ENCODE assay signal across 1 cellular context in the genomic region with DNA sequence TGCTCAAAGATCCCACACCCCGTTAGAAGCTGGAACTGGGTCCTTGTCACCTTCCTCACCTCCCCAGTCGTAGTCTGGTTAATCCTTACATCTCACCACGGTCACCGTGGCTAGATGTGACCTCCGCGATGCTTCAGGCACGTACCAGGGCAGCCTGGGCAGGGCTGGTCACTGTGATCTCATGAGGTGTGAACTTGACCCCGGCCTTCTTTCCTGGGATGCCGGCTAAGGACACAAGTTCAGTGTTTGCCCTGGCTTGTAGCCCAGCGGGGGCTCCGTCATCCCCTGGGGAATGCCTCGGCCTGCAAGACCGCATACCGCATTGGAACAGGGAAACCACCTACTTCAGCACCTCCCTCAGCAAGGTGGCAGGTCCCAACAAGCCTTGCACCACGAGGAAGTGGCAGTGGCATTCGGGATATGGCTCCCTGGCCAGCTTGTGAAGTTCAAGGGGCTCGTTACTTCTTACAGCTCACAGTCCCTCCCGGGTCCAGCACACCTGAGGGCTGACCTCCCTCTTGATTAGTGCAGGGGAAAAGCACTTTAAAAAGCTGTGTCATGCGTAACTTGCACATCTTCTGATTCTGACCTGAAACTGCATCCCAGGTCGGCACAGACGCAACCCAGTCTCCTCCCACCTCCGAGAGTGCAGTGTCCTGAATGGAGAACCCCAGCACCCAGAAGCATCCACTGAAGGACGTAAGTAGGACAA.
TF ChIP-seq lines count a peak whose summit lies in the region.

No MANE protein-coding gene starts in this region.

TF ChIP-seq in HepG2, 621 proteins besides CTCF, POLR2A, EP300 and RAD21 (continued from another document and continues in another):
- TF ChIP-seq, protein P1, sequence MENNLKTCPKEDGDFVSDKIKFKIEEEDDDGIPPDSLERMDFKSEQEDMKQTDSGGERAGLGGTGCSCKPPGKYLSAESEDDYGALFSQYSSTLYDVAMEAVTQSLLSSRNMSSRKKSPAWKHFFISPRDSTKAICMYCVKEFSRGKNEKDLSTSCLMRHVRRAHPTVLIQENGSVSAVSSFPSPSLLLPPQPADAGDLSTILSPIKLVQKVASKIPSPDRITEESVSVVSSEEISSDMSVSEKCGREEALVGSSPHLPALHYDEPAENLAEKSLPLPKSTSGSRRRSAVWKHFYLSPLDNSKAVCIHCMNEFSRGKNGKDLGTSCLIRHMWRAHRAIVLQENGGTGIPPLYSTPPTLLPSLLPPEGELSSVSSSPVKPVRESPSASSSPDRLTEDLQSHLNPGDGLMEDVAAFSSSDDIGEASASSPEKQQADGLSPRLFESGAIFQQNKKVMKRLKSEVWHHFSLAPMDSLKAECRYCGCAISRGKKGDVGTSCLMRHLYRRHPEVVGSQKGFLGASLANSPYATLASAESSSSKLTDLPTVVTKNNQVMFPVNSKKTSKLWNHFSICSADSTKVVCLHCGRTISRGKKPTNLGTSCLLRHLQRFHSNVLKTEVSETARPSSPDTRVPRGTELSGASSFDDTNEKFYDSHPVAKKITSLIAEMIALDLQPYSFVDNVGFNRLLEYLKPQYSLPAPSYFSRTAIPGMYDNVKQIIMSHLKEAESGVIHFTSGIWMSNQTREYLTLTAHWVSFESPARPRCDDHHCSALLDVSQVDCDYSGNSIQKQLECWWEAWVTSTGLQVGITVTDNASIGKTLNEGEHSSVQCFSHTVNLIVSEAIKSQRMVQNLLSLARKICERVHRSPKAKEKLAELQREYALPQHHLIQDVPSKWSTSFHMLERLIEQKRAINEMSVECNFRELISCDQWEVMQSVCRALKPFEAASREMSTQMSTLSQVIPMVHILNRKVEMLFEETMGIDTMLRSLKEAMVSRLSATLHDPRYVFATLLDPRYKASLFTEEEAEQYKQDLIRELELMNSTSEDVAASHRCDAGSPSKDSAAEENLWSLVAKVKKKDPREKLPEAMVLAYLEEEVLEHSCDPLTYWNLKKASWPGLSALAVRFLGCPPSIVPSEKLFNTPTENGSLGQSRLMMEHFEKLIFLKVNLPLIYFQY (CRISPR knock-in tag; IDR thresholded peaks at IDR 0.05; ENCODE audit: borderline replicate concordance): 0 out of 2 replicates have a peak, but pooled peaks have one; percentile 15
- TF ChIP-seq KLF9 (CRISPR knock-in tag; IDR thresholded peaks at IDR 0.05; ENCODE audit: low read depth): no peak
- no peak for TF ChIP-seq ZNF563 (CRISPR knock-in tag; IDR thresholded peaks at IDR 0.05)
- peak; percentile 100 for TF ChIP-seq RARA (CRISPR knock-in tag; IDR thresholded peaks at IDR 0.05)
- TF ChIP-seq NCOA1 (CRISPR knock-in tag; IDR thresholded peaks at IDR 0.05): 0 out of 2 replicates have a peak, but pooled peaks have one; percentile 44
- TF ChIP-seq ZNF343 (CRISPR knock-in tag; IDR thresholded peaks at IDR 0.05): no peak
- TF ChIP-seq ZNF136 (CRISPR knock-in tag; IDR thresholded peaks at IDR 0.05; ENCODE audit: low read depth): no peak
- no peak for TF ChIP-seq CCAR2 (optimal IDR thresholded peaks at IDR 0.05; ENCODE audit: low read depth, low read length)
- TF ChIP-seq TSC22D2 (CRISPR knock-in tag; IDR thresholded peaks at IDR 0.05; ENCODE audit: borderline replicate concordance): no peak; the same call in 1 of the 2 replicates
- TF ChIP-seq, protein P2, sequence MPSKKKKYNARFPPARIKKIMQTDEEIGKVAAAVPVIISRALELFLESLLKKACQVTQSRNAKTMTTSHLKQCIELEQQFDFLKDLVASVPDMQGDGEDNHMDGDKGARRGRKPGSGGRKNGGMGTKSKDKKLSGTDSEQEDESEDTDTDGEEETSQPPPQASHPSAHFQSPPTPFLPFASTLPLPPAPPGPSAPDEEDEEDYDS (CRISPR knock-in tag; IDR thresholded peaks at IDR 0.05): no peak
- no peak; the same call in 1 of the 2 replicates for TF ChIP-seq ZSCAN9 (CRISPR knock-in tag; IDR thresholded peaks at IDR 0.05; ENCODE audit: borderline replicate concordance)
- TF ChIP-seq HNF4G (IDR thresholded peaks at IDR 0.05; ENCODE audit: borderline replicate concordance, low read depth, low read length): no peak
- TF ChIP-seq HNF4G (CRISPR knock-in tag; IDR thresholded peaks at IDR 0.05; ENCODE audit: borderline replicate concordance, low read depth): no peak; the same call in 1 of the 2 replicates
- TF ChIP-seq NFRKB (IDR thresholded peaks at IDR 0.05): no peak
- TF ChIP-seq ZNF232 (CRISPR knock-in tag; IDR thresholded peaks at IDR 0.05; ENCODE audit: borderline replicate concordance): peak; percentile 37; the same call in 1 of the 2 replicates
- peak; percentile 67 for TF ChIP-seq ZBTB7A (CRISPR knock-in tag; IDR thresholded peaks at IDR 0.05)
- no peak for TF ChIP-seq REL (CRISPR knock-in tag; conservative IDR thresholded peaks at IDR 0.05)
- peak; percentile 92 for TF ChIP-seq AKAP8 (CRISPR knock-in tag; IDR thresholded peaks at IDR 0.05)
- TF ChIP-seq ZFP62 (CRISPR knock-in tag; IDR thresholded peaks at IDR 0.05): no peak
- TF ChIP-seq SIN3A (IDR thresholded peaks at IDR 0.05; ENCODE audit: borderline replicate concordance, low read depth, low read length): peak; percentile 66; the same call in 1 of the 2 replicates
- peak; percentile 36; the same call in 1 of the 2 replicates for TF ChIP-seq MXD4 (CRISPR knock-in tag; IDR thresholded peaks at IDR 0.05)
- no peak for TF ChIP-seq ZNF781 (CRISPR knock-in tag; IDR thresholded peaks at IDR 0.05; ENCODE audit: borderline replicate concordance, not compliant biosample characterization)
- TF ChIP-seq TCF7 (IDR thresholded peaks at IDR 0.05; ENCODE audit: low read depth): peak; percentile 55; the same call in 1 of the 2 replicates
- TF ChIP-seq, protein P3, sequence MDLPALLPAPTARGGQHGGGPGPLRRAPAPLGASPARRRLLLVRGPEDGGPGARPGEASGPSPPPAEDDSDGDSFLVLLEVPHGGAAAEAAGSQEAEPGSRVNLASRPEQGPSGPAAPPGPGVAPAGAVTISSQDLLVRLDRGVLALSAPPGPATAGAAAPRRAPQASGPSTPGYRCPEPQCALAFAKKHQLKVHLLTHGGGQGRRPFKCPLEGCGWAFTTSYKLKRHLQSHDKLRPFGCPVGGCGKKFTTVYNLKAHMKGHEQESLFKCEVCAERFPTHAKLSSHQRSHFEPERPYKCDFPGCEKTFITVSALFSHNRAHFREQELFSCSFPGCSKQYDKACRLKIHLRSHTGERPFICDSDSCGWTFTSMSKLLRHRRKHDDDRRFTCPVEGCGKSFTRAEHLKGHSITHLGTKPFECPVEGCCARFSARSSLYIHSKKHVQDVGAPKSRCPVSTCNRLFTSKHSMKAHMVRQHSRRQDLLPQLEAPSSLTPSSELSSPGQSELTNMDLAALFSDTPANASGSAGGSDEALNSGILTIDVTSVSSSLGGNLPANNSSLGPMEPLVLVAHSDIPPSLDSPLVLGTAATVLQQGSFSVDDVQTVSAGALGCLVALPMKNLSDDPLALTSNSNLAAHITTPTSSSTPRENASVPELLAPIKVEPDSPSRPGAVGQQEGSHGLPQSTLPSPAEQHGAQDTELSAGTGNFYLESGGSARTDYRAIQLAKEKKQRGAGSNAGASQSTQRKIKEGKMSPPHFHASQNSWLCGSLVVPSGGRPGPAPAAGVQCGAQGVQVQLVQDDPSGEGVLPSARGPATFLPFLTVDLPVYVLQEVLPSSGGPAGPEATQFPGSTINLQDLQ (CRISPR knock-in tag; IDR thresholded peaks at IDR 0.05): peak; percentile 33; the same call in 1 of the 2 replicates
- no peak for TF ChIP-seq ZNF317 (CRISPR knock-in tag; IDR thresholded peaks at IDR 0.05)
- TF ChIP-seq HOXA9 (CRISPR knock-in tag; IDR thresholded peaks at IDR 0.05; ENCODE audit: borderline replicate concordance): no peak
- TF ChIP-seq NPAS2 (CRISPR knock-in tag; IDR thresholded peaks at IDR 0.05; ENCODE audit: borderline replicate concordance): no peak
- TF ChIP-seq NFYB (CRISPR knock-in tag; IDR thresholded peaks at IDR 0.05): no peak
- peak; percentile 34; the same call in 1 of the 2 replicates for TF ChIP-seq CEBPG (CRISPR knock-in tag; IDR thresholded peaks at IDR 0.05)
- no peak for TF ChIP-seq ZNF891 (CRISPR knock-in tag; IDR thresholded peaks at IDR 0.05)
- peak; percentile 75 for TF ChIP-seq CREM (IDR thresholded peaks at IDR 0.05)
- TF ChIP-seq CREM (CRISPR knock-in tag; IDR thresholded peaks at IDR 0.05): no peak
- TF ChIP-seq ZNF564 (CRISPR knock-in tag; IDR thresholded peaks at IDR 0.05): 0 out of 2 replicates have a peak, but pooled peaks have one; percentile 51
- no peak for TF ChIP-seq ZNF256 (CRISPR knock-in tag; conservative IDR thresholded peaks at IDR 0.05)
- TF ChIP-seq, protein P4, sequence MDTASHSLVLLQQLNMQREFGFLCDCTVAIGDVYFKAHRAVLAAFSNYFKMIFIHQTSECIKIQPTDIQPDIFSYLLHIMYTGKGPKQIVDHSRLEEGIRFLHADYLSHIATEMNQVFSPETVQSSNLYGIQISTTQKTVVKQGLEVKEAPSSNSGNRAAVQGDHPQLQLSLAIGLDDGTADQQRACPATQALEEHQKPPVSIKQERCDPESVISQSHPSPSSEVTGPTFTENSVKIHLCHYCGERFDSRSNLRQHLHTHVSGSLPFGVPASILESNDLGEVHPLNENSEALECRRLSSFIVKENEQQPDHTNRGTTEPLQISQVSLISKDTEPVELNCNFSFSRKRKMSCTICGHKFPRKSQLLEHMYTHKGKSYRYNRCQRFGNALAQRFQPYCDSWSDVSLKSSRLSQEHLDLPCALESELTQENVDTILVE (CRISPR knock-in tag; IDR thresholded peaks at IDR 0.05): no peak
- no peak for TF ChIP-seq MAZ (IDR thresholded peaks at IDR 0.05; ENCODE audit: borderline replicate concordance, low read depth, low read length)
- no peak for TF ChIP-seq MAZ (CRISPR knock-in tag; IDR thresholded peaks at IDR 0.05; ENCODE audit: low read depth)
- TF ChIP-seq, protein P5, sequence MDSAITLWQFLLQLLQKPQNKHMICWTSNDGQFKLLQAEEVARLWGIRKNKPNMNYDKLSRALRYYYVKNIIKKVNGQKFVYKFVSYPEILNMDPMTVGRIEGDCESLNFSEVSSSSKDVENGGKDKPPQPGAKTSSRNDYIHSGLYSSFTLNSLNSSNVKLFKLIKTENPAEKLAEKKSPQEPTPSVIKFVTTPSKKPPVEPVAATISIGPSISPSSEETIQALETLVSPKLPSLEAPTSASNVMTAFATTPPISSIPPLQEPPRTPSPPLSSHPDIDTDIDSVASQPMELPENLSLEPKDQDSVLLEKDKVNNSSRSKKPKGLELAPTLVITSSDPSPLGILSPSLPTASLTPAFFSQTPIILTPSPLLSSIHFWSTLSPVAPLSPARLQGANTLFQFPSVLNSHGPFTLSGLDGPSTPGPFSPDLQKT (CRISPR knock-in tag; IDR thresholded peaks at IDR 0.05; ENCODE audit: borderline replicate concordance): no peak
- TF ChIP-seq, protein P6, sequence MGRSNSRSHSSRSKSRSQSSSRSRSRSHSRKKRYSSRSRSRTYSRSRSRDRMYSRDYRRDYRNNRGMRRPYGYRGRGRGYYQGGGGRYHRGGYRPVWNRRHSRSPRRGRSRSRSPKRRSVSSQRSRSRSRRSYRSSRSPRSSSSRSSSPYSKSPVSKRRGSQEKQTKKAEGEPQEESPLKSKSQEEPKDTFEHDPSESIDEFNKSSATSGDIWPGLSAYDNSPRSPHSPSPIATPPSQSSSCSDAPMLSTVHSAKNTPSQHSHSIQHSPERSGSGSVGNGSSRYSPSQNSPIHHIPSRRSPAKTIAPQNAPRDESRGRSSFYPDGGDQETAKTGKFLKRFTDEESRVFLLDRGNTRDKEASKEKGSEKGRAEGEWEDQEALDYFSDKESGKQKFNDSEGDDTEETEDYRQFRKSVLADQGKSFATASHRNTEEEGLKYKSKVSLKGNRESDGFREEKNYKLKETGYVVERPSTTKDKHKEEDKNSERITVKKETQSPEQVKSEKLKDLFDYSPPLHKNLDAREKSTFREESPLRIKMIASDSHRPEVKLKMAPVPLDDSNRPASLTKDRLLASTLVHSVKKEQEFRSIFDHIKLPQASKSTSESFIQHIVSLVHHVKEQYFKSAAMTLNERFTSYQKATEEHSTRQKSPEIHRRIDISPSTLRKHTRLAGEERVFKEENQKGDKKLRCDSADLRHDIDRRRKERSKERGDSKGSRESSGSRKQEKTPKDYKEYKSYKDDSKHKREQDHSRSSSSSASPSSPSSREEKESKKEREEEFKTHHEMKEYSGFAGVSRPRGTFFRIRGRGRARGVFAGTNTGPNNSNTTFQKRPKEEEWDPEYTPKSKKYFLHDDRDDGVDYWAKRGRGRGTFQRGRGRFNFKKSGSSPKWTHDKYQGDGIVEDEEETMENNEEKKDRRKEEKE (IDR thresholded peaks at IDR 0.05): no peak
- TF ChIP-seq, protein P7, sequence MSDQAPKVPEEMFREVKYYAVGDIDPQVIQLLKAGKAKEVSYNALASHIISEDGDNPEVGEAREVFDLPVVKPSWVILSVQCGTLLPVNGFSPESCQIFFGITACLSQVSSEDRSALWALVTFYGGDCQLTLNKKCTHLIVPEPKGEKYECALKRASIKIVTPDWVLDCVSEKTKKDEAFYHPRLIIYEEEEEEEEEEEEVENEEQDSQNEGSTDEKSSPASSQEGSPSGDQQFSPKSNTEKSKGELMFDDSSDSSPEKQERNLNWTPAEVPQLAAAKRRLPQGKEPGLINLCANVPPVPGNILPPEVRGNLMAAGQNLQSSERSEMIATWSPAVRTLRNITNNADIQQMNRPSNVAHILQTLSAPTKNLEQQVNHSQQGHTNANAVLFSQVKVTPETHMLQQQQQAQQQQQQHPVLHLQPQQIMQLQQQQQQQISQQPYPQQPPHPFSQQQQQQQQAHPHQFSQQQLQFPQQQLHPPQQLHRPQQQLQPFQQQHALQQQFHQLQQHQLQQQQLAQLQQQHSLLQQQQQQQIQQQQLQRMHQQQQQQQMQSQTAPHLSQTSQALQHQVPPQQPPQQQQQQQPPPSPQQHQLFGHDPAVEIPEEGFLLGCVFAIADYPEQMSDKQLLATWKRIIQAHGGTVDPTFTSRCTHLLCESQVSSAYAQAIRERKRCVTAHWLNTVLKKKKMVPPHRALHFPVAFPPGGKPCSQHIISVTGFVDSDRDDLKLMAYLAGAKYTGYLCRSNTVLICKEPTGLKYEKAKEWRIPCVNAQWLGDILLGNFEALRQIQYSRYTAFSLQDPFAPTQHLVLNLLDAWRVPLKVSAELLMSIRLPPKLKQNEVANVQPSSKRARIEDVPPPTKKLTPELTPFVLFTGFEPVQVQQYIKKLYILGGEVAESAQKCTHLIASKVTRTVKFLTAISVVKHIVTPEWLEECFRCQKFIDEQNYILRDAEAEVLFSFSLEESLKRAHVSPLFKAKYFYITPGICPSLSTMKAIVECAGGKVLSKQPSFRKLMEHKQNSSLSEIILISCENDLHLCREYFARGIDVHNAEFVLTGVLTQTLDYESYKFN (CRISPR knock-in tag; conservative IDR thresholded peaks at IDR 0.05): peak; percentile 87
- TF ChIP-seq CBX1 (IDR thresholded peaks at IDR 0.05; ENCODE audit: low read depth): no peak
- no peak for TF ChIP-seq SATB2 (CRISPR knock-in tag; IDR thresholded peaks at IDR 0.05)
- TF ChIP-seq, protein P8, sequence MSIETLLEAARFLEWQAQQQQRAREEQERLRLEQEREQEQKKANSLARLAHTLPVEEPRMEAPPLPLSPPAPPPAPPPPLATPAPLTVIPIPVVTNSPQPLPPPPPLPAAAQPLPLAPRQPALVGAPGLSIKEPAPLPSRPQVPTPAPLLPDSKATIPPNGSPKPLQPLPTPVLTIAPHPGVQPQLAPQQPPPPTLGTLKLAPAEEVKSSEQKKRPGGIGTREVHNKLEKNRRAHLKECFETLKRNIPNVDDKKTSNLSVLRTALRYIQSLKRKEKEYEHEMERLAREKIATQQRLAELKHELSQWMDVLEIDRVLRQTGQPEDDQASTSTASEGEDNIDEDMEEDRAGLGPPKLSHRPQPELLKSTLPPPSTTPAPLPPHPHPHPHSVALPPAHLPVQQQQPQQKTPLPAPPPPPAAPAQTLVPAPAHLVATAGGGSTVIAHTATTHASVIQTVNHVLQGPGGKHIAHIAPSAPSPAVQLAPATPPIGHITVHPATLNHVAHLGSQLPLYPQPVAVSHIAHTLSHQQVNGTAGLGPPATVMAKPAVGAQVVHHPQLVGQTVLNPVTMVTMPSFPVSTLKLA (IDR thresholded peaks at IDR 0.05): no peak; the same call in 1 of the 2 replicates
- no peak for TF ChIP-seq ZNF160 (CRISPR knock-in tag; IDR thresholded peaks at IDR 0.05)
- no peak for TF ChIP-seq REXO4 (CRISPR knock-in tag; IDR thresholded peaks at IDR 0.05; ENCODE audit: borderline replicate concordance)
- TF ChIP-seq PAX8 (CRISPR knock-in tag; IDR thresholded peaks at IDR 0.05; ENCODE audit: borderline replicate concordance): no peak
